ENCODE assay signal across 13 cellular contexts in genomic region chr7:7789551-7789988, GRCh38.
DNase-seq lines count a peak whose midpoint lies in the region; ATAC-seq and TF ChIP-seq lines count a peak whose summit lies in the region.
"Had no signal": no experiment of that assay in that cellular context is flagged by ENCODE, and none has a peak within 500 bp of the region (broad histone marks: within the 10 kb centered on the region; RNA-seq: fewer than 3 reads in every experiment).

No MANE protein-coding gene starts in this region.

- ATAC-seq in GM18858 (IDR thresholded peaks at IDR 0.05; ENCODE audit: unreplicated experiment) (peak; percentile 87), GM21367 (IDR thresholded peaks at IDR 0.05; ENCODE audit: unreplicated experiment) (peak; percentile 70), HG02973 (IDR thresholded peaks at IDR 0.05; ENCODE audit: unreplicated experiment) (peak; percentile 96), WTC11 (no peak), aorta (ENCODE audit: low FRiP score) (no peak)

- 0 out of 2 replicates have a peak, but pooled peaks cover 3% of the 10 kb centered on the region for H3K36me3 Mint-ChIP-seq in WTC11

- no peaks in the 10 kb centered on the region; the same call in 1 of the 2 replicates for H3K27me3 Mint-ChIP-seq in WTC11 (ENCODE audit: low read depth)

- no peak for TF ChIP-seq CTCF in WTC11 (IDR thresholded peaks at IDR 0.05)

- no peak overlapping the region for H3K27ac ChIP-seq in aorta (ENCODE audit: low read depth in 1 of 2, low read length in 2 of 2)
- H3K27ac ChIP-seq: SJCRH30 had no signal

- intact Hi-C loops in aorta (cut with DNase I) = no loop called here

- H3K27me3 ChIP-seq in aorta (ENCODE audit: control insufficient read depth in 1 of 2, insufficient read depth in 2 of 2, low read length in 1 of 2) = no peaks in the 10 kb centered on the region
- H3K27me3 ChIP-seq: SJCRH30 had no signal

- no peak for DNase-seq in WTC11 (ENCODE audit: low spot score)
- DNase-seq in NCI-H774 (lab: John Stamatoyannopoulos, UW) = no peak
- no peak for DNase-seq in mucosa of gallbladder (ENCODE audit: low spot score)
- DNase-seq in aorta = no peak
- DNase-seq in GDM1 (lab: John Stamatoyannopoulos, UW) = no peak
- DNase-seq: activated CD4-positive, alpha-beta T cell treated with anti-CD3 and anti-CD28 coated beads, Interleukin-2, amount 50 U/mL, for 1 hour; hippocampal formation; KG1; NCI-H345; SJCRH30 had no signal

- peak overlapping the region; percentile 34; the same call in 1 of the 2 replicates for H3K27ac Mint-ChIP-seq in WTC11

- no peak overlapping the region for H3K4me3 ChIP-seq in aorta (ENCODE audit: low read length in 2 of 2)
- H3K4me3 ChIP-seq: SJCRH30 had no signal

- peaks cover 54% of the 10 kb centered on the region for H3K4me1 Mint-ChIP-seq in WTC11

- 93 to 95% methylated on average over 3 of the region's 3 CpGs for WGBS in aorta, 2 donors

- no peaks in the 10 kb centered on the region for H3K4me1 ChIP-seq in aorta (ENCODE audit: control insufficient read depth in 1 of 2, insufficient read depth in 2 of 2, low read length in 2 of 2)
- H3K4me1 ChIP-seq: SJCRH30 had no signal

- peaks cover 4% of the 10 kb centered on the region; the same call in 1 of the 2 replicates for H3K9me3 Mint-ChIP-seq in WTC11

- CTCF ChIA-PET in WTC11 (lab: Charles Lee) = no interaction called here

- POLR2A ChIA-PET in WTC11 (lab: Charles Lee) = no interaction called here

- no peaks in the 10 kb centered on the region for H3K9me3 ChIP-seq in aorta (ENCODE audit: control insufficient read depth, low read length)
- H3K9me3 ChIP-seq: SJCRH30 had no signal

- no peaks in the 10 kb centered on the region for H3K36me3 ChIP-seq in aorta (ENCODE audit: control insufficient read depth in 1 of 2, insufficient read depth in 2 of 2, low read length in 1 of 2)
- H3K36me3 ChIP-seq: SJCRH30 had no signal

- H3K4me3 Mint-ChIP-seq in WTC11 = no peak overlapping the region

TF ChIP-seq in WTC11, 78 proteins besides CTCF, POLR2A, EP300 and RAD21:
- TF ChIP-seq ATF6 (CRISPR knock-in tag; IDR thresholded peaks at IDR 0.05) (no peak), ZNF396 (CRISPR knock-in tag; IDR thresholded peaks at IDR 0.05; ENCODE audit: borderline replicate concordance) (no peak), ATF1 (CRISPR knock-in tag; IDR thresholded peaks at IDR 0.05) (no peak), ZNF416 (CRISPR knock-in tag; IDR thresholded peaks at IDR 0.05) (no peak), ZNF232 (CRISPR knock-in tag; IDR thresholded peaks at IDR 0.05) (no peak), NR1H2 (CRISPR knock-in tag; IDR thresholded peaks at IDR 0.05) (no peak), FOXP1 (CRISPR knock-in tag; IDR thresholded peaks at IDR 0.05; ENCODE audit: borderline replicate concordance) (no peak), ZSCAN18 (CRISPR knock-in tag; IDR thresholded peaks at IDR 0.05) (no peak), ZNF219 (CRISPR knock-in tag; IDR thresholded peaks at IDR 0.05; ENCODE audit: borderline replicate concordance) (no peak), MXD4 (CRISPR knock-in tag; IDR thresholded peaks at IDR 0.05; ENCODE audit: borderline replicate concordance) (no peak), EMX1 (CRISPR knock-in tag; IDR thresholded peaks at IDR 0.05) (no peak), E2F5 (CRISPR knock-in tag; IDR thresholded peaks at IDR 0.05) (no peak), OVOL2 (CRISPR knock-in tag; IDR thresholded peaks at IDR 0.05; ENCODE audit: borderline replicate concordance) (no peak), CREB1 (CRISPR knock-in tag; IDR thresholded peaks at IDR 0.05) (no peak), IRF2 (CRISPR knock-in tag; IDR thresholded peaks at IDR 0.05; ENCODE audit: borderline replicate concordance, low read depth) (no peak)
- TF ChIP-seq, protein P1, sequence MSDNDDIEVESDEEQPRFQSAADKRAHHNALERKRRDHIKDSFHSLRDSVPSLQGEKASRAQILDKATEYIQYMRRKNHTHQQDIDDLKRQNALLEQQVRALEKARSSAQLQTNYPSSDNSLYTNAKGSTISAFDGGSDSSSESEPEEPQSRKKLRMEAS (CRISPR knock-in tag; IDR thresholded peaks at IDR 0.05) = no peak
- TF ChIP-seq, protein P2, sequence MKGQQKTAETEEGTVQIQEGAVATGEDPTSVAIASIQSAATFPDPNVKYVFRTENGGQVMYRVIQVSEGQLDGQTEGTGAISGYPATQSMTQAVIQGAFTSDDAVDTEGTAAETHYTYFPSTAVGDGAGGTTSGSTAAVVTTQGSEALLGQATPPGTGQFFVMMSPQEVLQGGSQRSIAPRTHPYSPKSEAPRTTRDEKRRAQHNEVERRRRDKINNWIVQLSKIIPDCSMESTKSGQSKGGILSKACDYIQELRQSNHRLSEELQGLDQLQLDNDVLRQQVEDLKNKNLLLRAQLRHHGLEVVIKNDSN (CRISPR knock-in tag; IDR thresholded peaks at IDR 0.05) = no peak

Comparison
In these comparisons a context has a peak if more than half of its experiments do, and no peak if none do; other contexts are left out.
1. ATAC-seq: peak in GM18858 (single experiment), GM21367 (single experiment) and HG02973 (single experiment); none in WTC11 (single experiment) and aorta (single experiment).